ENCODE assay signal across 8 cellular contexts in the genomic region with DNA sequence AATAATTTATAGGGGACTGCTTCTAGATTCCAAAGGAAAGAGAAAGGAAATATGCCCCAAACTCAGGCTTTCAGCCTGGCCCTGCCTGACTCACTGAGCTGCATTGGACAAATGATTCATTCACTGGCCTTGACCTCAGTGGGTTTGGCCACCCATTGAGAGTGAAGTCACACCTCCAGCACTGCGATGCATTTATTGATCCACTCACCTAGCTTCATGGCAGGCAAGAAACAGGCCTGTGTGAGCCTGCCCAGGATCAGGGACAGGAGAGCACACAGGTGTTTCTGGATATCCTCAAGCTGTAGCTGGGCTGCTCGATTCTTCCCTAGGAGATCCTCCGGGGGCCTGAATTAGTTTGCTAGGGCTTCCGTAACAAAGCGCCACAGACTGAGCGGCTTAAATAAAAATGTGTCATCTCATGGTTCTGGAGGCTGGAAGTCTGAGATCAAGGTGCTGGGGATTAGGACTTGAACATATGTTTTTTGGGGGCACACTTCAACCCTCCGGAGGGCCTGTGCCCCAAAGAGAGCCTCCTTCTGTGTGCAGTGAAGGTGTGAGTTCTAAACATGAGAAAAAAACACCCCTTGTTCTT. TPM values are rescaled to one million over a fixed set of nuclear protein-coding genes. Genes with fewer than 3 reads are reported as not detected.
A peak's percentile ranks its signal among the peaks of the same experiment; 100 is the strongest.
DNase-seq lines count a peak whose midpoint lies in the region; ATAC-seq and TF ChIP-seq lines count a peak whose summit lies in the region.

No MANE protein-coding gene starts in this region.

- H3K9me3 Mint-ChIP-seq in central memory CD8-positive, alpha-beta T cell = no peaks in the 10 kb centered on the region
- no peaks in the 10 kb centered on the region for H3K9me3 Mint-ChIP-seq in natural killer cell

- H3K4me3 Mint-ChIP-seq in central memory CD8-positive, alpha-beta T cell = peak overlapping the region; percentile 73
- H3K4me3 Mint-ChIP-seq in natural killer cell = peak overlapping the region; percentile 45

- peaks cover 35% of the 10 kb centered on the region for H3K4me1 Mint-ChIP-seq in central memory CD8-positive, alpha-beta T cell
- H3K4me1 Mint-ChIP-seq in natural killer cell = peaks cover 31 to 44% of the 10 kb centered on the region in 2 donors

- TF ChIP-seq CTCF in natural killer cell (IDR thresholded peaks at IDR 0.05) (no peak), GM10248 (IDR thresholded peaks at IDR 0.05; ENCODE audit: control extremely low read depth, extremely low read depth, low read depth, missing control alignments) (no peak)

- H3K27ac Mint-ChIP-seq in central memory CD8-positive, alpha-beta T cell (ENCODE audit: low read depth) = peak overlapping the region; percentile 98
- H3K27ac Mint-ChIP-seq in natural killer cell = peak overlapping the region; percentile 97 to 98

- CTCF ChIA-PET in GM10248 (lab: Yijun Ruan, JAX) = interaction anchor here (1.7 to 2.8 kb wide), 4 partner anchors 10 to 28 kb away, joined by 5 to 11 read pairs (median 8); no protein-coding TSS in a partner anchor

- no peak for ATAC-seq in central memory CD8-positive, alpha-beta T cell (replicated peaks; ENCODE audit: extremely low read depth, poor library complexity, severe bottlenecking)
- peak in 1 of 3 donors; percentile 35 for ATAC-seq in natural killer cell

- intact Hi-C loops in natural killer cell (cut with micrococcal nuclease) = loop anchor here (5.0 kb wide), 1 partner anchor 666 kb away; no protein-coding TSS in a partner anchor

- POLR2A ChIA-PET in GM10248 (lab: Yijun Ruan, JAX) = no interaction called here

- H3K27me3 Mint-ChIP-seq in central memory CD8-positive, alpha-beta T cell = no peaks in the 10 kb centered on the region
- H3K27me3 Mint-ChIP-seq in natural killer cell (ENCODE audit: low read depth in 2 of 2) = no peaks in the 10 kb centered on the region

- peaks cover 9% of the 10 kb centered on the region for H3K36me3 Mint-ChIP-seq in central memory CD8-positive, alpha-beta T cell (ENCODE audit: insufficient read depth)
- H3K36me3 Mint-ChIP-seq in natural killer cell = no peaks in the 10 kb centered on the region

- DNase-seq in CD1c-positive myeloid dendritic cell (ENCODE audit: extremely low spot score) (peak; percentile 67), LoVo (ENCODE audit: low spot score) (peak; percentile 50), natural killer cell (peak; percentile 31), epidermal melanocyte (ENCODE audit: insufficient read length, low spot score) (no peak), AML-193 (lab: John Stamatoyannopoulos, UW) (no peak), GM10248 (ENCODE audit: extremely low spot score) (no peak), NCI-H2196 treated with DMSO at 0.1 percent for 48 hours (lab: John Stamatoyannopoulos, UW; ENCODE audit: unreplicated experiment) (no peak)
- DNase-seq in central memory CD8-positive, alpha-beta T cell (ENCODE audit: low spot score in 2 of 2) = no peak

RNA-seq across cellular contexts. Expression of gene DUSP1, which starts 7.3 kb away (rescaled TPM):
- 1,000 to 10,000 TPM; 1,579 to 2,725 (median 2,168) TPM for total RNA-seq in natural killer cell

RNA-seq across cellular contexts. Expression of gene ERGIC1, which starts 55.7 kb away (rescaled TPM):
- 100 to 1,000 TPM in 2 of 3 donors, 10 to 100 TPM in 1; 86.2 to 126 (median 121) TPM for total RNA-seq in natural killer cell

Comparison
In these comparisons a context has a peak if more than half of its experiments do, and no peak if none do; other contexts are left out.
1. DNase-seq: peak in CD1c-positive myeloid dendritic cell (single experiment), LoVo (single experiment) and natural killer cell (single experiment); none in central memory CD8-positive, alpha-beta T cell (0 of 2), epidermal melanocyte (single experiment), AML-193 (0 of 2), GM10248 (single experiment) and NCI-H2196 treated with DMSO at 0.1 percent for 48 hours (single experiment).